16 cellular contexts compared by ENCODE assay signal in the genomic region with DNA sequence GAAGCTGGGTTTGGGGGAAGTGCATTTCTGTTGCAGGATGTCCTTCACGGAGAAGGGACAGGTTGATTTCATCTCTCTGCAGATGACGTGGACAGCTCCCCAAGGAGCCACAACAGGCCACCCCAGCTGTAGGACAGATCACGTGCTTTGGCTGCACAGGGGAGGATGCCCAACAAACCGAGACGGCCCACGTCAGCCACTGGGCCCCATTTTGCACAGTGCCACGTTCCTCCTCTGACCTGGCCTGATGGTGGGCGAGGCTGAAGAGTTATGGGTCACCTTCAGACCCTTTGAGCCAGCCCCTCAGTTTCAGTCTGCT. TPM values are rescaled to one million over a fixed set of nuclear protein-coding genes. Genes with fewer than 3 reads are reported as not detected.
DNase-seq lines count a peak whose midpoint lies in the region; ATAC-seq and TF ChIP-seq lines count a peak whose summit lies in the region.
"Had no signal": no experiment of that assay in that cellular context is flagged by ENCODE, and none has a peak within 500 bp of the region (broad histone marks: within the 10 kb centered on the region; RNA-seq: fewer than 3 reads in every experiment).

No MANE protein-coding gene starts in this region.

- H3K4me3 Mint-ChIP-seq in stimulated activated memory B cell treated with anti-CD40 and anti-IgM and Interleukin-4, amounts not matched to agents 10 μg/mL and 1 μg/mL and 100 μg/mL, for 72 hours, result no peak overlapping the region
- H3K4me3 Mint-ChIP-seq in activated naive CD8-positive, alpha-beta T cell treated with anti-CD3 and anti-CD28 coated beads for 36 hours, result no peak overlapping the region

- CTCF ChIA-PET in HEK293 (lab: Yijun Ruan, JAX), result interaction anchor here (1.2 to 1.4 kb wide), 2 partner anchors 16 to 58 kb away, joined by 3 read pairs; no protein-coding TSS in a partner anchor

- H3K27me3 Mint-ChIP-seq in stimulated activated memory B cell treated with anti-CD40 and anti-IgM and Interleukin-4, amounts not matched to agents 10 μg/mL and 1 μg/mL and 100 μg/mL, for 72 hours, result peaks cover 37% of the 10 kb centered on the region
- peaks cover 22% of the 10 kb centered on the region for H3K27me3 Mint-ChIP-seq in activated naive CD8-positive, alpha-beta T cell treated with anti-CD3 and anti-CD28 coated beads for 36 hours

- H3K27ac ChIP-seq in HEK293 (ENCODE audit: extremely low read depth, low read depth, low read length) (no peak overlapping the region), angular gyrus (ENCODE audit: low read depth, low read length) (peak overlapping the region; percentile 14), brain microvascular endothelial cell (no peak overlapping the region)
- H3K27ac ChIP-seq: A549, C4-2B, Peyer's patch, SJSA1 had no signal

- H3K9me3 ChIP-seq in HEK293 (ENCODE audit: control insufficient read depth, insufficient read depth, low read depth, low read length), result no peaks in the 10 kb centered on the region
- H3K9me3 ChIP-seq: A549, Peyer's patch, SJSA1 had no signal

- peaks cover 10% of the 10 kb centered on the region for H3K4me1 ChIP-seq in HEK293 (ENCODE audit: control insufficient read depth, insufficient read depth, low read length)
- H3K4me1 ChIP-seq: Peyer's patch had no signal

- ATAC-seq in stimulated activated memory B cell treated with anti-CD40 and anti-IgM and Interleukin-4, amounts not matched to agents 10 μg/mL and 1 μg/mL and 100 μg/mL, for 72 hours, result peak; percentile 73
- ATAC-seq: A549 had no signal

- in situ Hi-C loops in brain microvascular endothelial cell (cut with HindIII; ENCODE audit: low pct_ligation_motif_present, low sequenced_read_pairs), result no loop called here

- TF ChIP-seq CTCF in HEK293 (tag by site-specific recombination; IDR thresholded peaks at IDR 0.05), result no peak
- TF ChIP-seq CTCF in brain microvascular endothelial cell (IDR thresholded peaks at IDR 0.05; ENCODE audit: low read depth, low read length, missing control alignments), result no peak

- no peaks in the 10 kb centered on the region for H3K36me3 ChIP-seq in HEK293 (ENCODE audit: control insufficient read depth in 2 of 2, insufficient read depth in 1 of 2, low read length in 2 of 2)
- no peaks in the 10 kb centered on the region for H3K36me3 ChIP-seq in brain microvascular endothelial cell (replicated peaks)
- H3K36me3 ChIP-seq: Peyer's patch, SJSA1 had no signal

- H3K9me3 Mint-ChIP-seq in stimulated activated memory B cell treated with anti-CD40 and anti-IgM and Interleukin-4, amounts not matched to agents 10 μg/mL and 1 μg/mL and 100 μg/mL, for 72 hours, result no peaks in the 10 kb centered on the region
- H3K9me3 Mint-ChIP-seq in activated naive CD8-positive, alpha-beta T cell treated with anti-CD3 and anti-CD28 coated beads for 36 hours, result no peaks in the 10 kb centered on the region

- H3K36me3 Mint-ChIP-seq in stimulated activated memory B cell treated with anti-CD40 and anti-IgM and Interleukin-4, amounts not matched to agents 10 μg/mL and 1 μg/mL and 100 μg/mL, for 72 hours, result no peaks in the 10 kb centered on the region
- H3K36me3 Mint-ChIP-seq in activated naive CD8-positive, alpha-beta T cell treated with anti-CD3 and anti-CD28 coated beads for 36 hours, result no peaks in the 10 kb centered on the region

- no peak overlapping the region for H3K4me3 ChIP-seq in HEK293 (ENCODE audit: low read depth, low read length)
- H3K4me3 ChIP-seq in brain microvascular endothelial cell (ENCODE audit: low read depth, low read length), result no peak overlapping the region
- H3K4me3 ChIP-seq: A549, Peyer's patch, SJSA1 had no signal

- no peaks in the 10 kb centered on the region for H3K4me1 Mint-ChIP-seq in stimulated activated memory B cell treated with anti-CD40 and anti-IgM and Interleukin-4, amounts not matched to agents 10 μg/mL and 1 μg/mL and 100 μg/mL, for 72 hours
- no peaks in the 10 kb centered on the region for H3K4me1 Mint-ChIP-seq in activated naive CD8-positive, alpha-beta T cell treated with anti-CD3 and anti-CD28 coated beads for 36 hours

- POLR2A ChIA-PET in HEK293 (lab: Yijun Ruan, JAX), result no interaction called here

- peak; percentile 43 for DNase-seq in left kidney (ENCODE audit: low read depth, low spot score)
- DNase-seq in H4 (ENCODE audit: low spot score), result no peak
- no peak for DNase-seq in brain microvascular endothelial cell
- no peak for DNase-seq in activated naive CD8-positive, alpha-beta T cell treated with anti-CD3 and anti-CD28 coated beads for 36 hours
- DNase-seq: DMS79 treated with DMSO at 0.1 percent for 48 hours, HCEC 1CT, NCI-H187 treated with DMSO at 0.1 percent for 48 hours, NCI-H226, NCI-H526, Peyer's patch had no signal

- no peak overlapping the region for H3K27ac Mint-ChIP-seq in stimulated activated memory B cell treated with anti-CD40 and anti-IgM and Interleukin-4, amounts not matched to agents 10 μg/mL and 1 μg/mL and 100 μg/mL, for 72 hours
- no peak overlapping the region for H3K27ac Mint-ChIP-seq in activated naive CD8-positive, alpha-beta T cell treated with anti-CD3 and anti-CD28 coated beads for 36 hours

- no peaks in the 10 kb centered on the region for H3K27me3 ChIP-seq in brain microvascular endothelial cell (replicated peaks)
- H3K27me3 ChIP-seq: Peyer's patch, SJSA1 had no signal

TF ChIP-seq in HEK293, 187 proteins besides CTCF, POLR2A, EP300 and RAD21:
- TF ChIP-seq TCF7L2 (IDR thresholded peaks at IDR 0.05; ENCODE audit: borderline replicate concordance, low read depth, low read length) (no peak), ZNF776 (tag by site-specific recombination; IDR thresholded peaks at IDR 0.05; ENCODE audit: borderline replicate concordance) (no peak), SP3 (tag by site-specific recombination; IDR thresholded peaks at IDR 0.05) (no peak), ZNF610 (tag by site-specific recombination; IDR thresholded peaks at IDR 0.05; ENCODE audit: borderline replicate concordance) (no peak)
- TF ChIP-seq, protein P1, sequence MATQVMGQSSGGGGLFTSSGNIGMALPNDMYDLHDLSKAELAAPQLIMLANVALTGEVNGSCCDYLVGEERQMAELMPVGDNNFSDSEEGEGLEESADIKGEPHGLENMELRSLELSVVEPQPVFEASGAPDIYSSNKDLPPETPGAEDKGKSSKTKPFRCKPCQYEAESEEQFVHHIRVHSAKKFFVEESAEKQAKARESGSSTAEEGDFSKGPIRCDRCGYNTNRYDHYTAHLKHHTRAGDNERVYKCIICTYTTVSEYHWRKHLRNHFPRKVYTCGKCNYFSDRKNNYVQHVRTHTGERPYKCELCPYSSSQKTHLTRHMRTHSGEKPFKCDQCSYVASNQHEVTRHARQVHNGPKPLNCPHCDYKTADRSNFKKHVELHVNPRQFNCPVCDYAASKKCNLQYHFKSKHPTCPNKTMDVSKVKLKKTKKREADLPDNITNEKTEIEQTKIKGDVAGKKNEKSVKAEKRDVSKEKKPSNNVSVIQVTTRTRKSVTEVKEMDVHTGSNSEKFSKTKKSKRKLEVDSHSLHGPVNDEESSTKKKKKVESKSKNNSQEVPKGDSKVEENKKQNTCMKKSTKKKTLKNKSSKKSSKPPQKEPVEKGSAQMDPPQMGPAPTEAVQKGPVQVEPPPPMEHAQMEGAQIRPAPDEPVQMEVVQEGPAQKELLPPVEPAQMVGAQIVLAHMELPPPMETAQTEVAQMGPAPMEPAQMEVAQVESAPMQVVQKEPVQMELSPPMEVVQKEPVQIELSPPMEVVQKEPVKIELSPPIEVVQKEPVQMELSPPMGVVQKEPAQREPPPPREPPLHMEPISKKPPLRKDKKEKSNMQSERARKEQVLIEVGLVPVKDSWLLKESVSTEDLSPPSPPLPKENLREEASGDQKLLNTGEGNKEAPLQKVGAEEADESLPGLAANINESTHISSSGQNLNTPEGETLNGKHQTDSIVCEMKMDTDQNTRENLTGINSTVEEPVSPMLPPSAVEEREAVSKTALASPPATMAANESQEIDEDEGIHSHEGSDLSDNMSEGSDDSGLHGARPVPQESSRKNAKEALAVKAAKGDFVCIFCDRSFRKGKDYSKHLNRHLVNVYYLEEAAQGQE (tag by site-specific recombination; IDR thresholded peaks at IDR 0.05), result peak; percentile 58; the same call in 1 of the 2 replicates
- TF ChIP-seq, protein P2, sequence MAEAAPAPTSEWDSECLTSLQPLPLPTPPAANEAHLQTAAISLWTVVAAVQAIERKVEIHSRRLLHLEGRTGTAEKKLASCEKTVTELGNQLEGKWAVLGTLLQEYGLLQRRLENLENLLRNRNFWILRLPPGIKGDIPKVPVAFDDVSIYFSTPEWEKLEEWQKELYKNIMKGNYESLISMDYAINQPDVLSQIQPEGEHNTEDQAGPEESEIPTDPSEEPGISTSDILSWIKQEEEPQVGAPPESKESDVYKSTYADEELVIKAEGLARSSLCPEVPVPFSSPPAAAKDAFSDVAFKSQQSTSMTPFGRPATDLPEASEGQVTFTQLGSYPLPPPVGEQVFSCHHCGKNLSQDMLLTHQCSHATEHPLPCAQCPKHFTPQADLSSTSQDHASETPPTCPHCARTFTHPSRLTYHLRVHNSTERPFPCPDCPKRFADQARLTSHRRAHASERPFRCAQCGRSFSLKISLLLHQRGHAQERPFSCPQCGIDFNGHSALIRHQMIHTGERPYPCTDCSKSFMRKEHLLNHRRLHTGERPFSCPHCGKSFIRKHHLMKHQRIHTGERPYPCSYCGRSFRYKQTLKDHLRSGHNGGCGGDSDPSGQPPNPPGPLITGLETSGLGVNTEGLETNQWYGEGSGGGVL (tag by site-specific recombination; IDR thresholded peaks at IDR 0.05), result no peak

RNA-seq across cellular contexts. Expression of a gene that starts 9.0 kb away (rescaled TPM):
- total RNA-seq in H4 (2014; rRNA removed; shearing (Covaris generic)), result 2.9 and 3.6 TPM in 2 replicates
- total RNA-seq in activated naive CD8-positive, alpha-beta T cell treated with anti-CD3 and anti-CD28 coated beads for 36 hours, result under 1 TPM in 1 of 2 experiments, not detected in 1; 0.06 TPM
